22 cellular contexts compared by ENCODE assay signal in genomic region chr7:31062746-31063435, GRCh38. TPM values are rescaled to one million over a fixed set of nuclear protein-coding genes. Genes with fewer than 3 reads are reported as not detected.
"Had no signal": no experiment of that assay in that cellular context is flagged by ENCODE, and none has a peak within 500 bp of the region (broad histone marks: within the 10 kb centered on the region; RNA-seq: fewer than 3 reads in every experiment).

No MANE protein-coding gene starts in this region.

- DNase-seq: KBM-7, MG63, NCI-H1092, NCI-H1105 treated with DMSO at 0.1 percent for 48 hours, NCI-H1417 treated with DMSO at 0.1 percent for 48 hours, NCI-H146, NCI-H1694 treated with DMSO at 0.1 percent for 48 hours, NCI-H1930, NCI-H2081, NCI-H2107, NCI-H2227 treated with DMSO at 0.1 percent for 48 hours, NCI-H510A, NCI-H524 treated with DMSO at 0.1 percent for 48 hours, NCI-H69, NCI-H774, RPMI8226, SHP77, SJCRH30 had no signal

- FAIRE-seq: HTR-8/SVneo, RCC 7860 had no signal

- H3K27me3 ChIP-seq: MG63 had no signal

- H3K36me3 ChIP-seq: MG63, SJCRH30 had no signal

- H3K27ac ChIP-seq: HL-60, SJCRH30 had no signal

- H3K4me1 ChIP-seq: SJCRH30 had no signal

- H3K9me3 ChIP-seq: MG63, SJCRH30 had no signal

- H3K4me3 ChIP-seq: MG63, SJCRH30 had no signal

- ATAC-seq: SK-N-SH treated with all-trans-retinoic acid at 6 μM for 48 hours had no signal

RNA-seq across cellular contexts. Expression of gene ADCYAP1R1, which starts 10.8 kb away (rescaled TPM):
- total RNA-seq: SJCRH30 had no signal
